22 cellular contexts compared by ENCODE assay signal in genomic region chr21:42809577-42810440, GRCh38.
DNase-seq lines count a peak whose midpoint lies in the region; ATAC-seq and TF ChIP-seq lines count a peak whose summit lies in the region.
"Had no signal": no experiment of that assay in that cellular context is flagged by ENCODE, and none has a peak within 500 bp of the region (broad histone marks: within the 10 kb centered on the region; RNA-seq: fewer than 3 reads in every experiment).

No MANE protein-coding gene starts in this region.

- H3K27me3 Mint-ChIP-seq in brain: peaks cover 5% of the 10 kb centered on the region
- peaks cover 25% of the 10 kb centered on the region for H3K27me3 Mint-ChIP-seq in activated naive CD4-positive, alpha-beta T cell treated with anti-CD3 and anti-CD28 coated beads, Interleukin-2, amount 10 ng/mL, durations not matched to agents 7 days and 5 days

- H3K9me3 ChIP-seq in HEK293 (ENCODE audit: control insufficient read depth, insufficient read depth, low read depth, low read length) (no peaks in the 10 kb centered on the region; the same call in 1 of the 2 replicates), SK-N-SH (no peaks in the 10 kb centered on the region)
- H3K9me3 ChIP-seq: A549 had no signal

- TF ChIP-seq CTCF in HEK293 (tag by site-specific recombination; IDR thresholded peaks at IDR 0.05): no peak
- no peak for TF ChIP-seq CTCF in brain (conservative IDR thresholded peaks at IDR 0.05)
- TF ChIP-seq CTCF in SK-N-SH (IDR thresholded peaks at IDR 0.05): no peak

- CTCF ChIA-PET in HEK293 (lab: Yijun Ruan, JAX): interaction anchor here (0.6 kb wide), 1 partner anchor 217 kb away, joined by 3 read pairs; no protein-coding TSS in a partner anchor
- CTCF ChIA-PET in SK-N-SH (lab: Yijun Ruan, JAX): no interaction called here
- CTCF ChIA-PET in activated naive CD4-positive, alpha-beta T cell treated with anti-CD3 and anti-CD28 coated beads, Interleukin-2, amount 10 ng/mL, durations not matched to agents 7 days and 5 days (lab: Charles Lee): no interaction called here

- H3K4me3 ChIP-seq in HEK293 (ENCODE audit: low read depth, low read length) (no peak overlapping the region), SK-N-SH (ENCODE audit: low read depth in 2 of 2, low read length in 1 of 2) (no peak overlapping the region)
- H3K4me3 ChIP-seq: A549 had no signal

- H3K4me2 ChIP-seq in SK-N-SH: no peak overlapping the region
- H3K4me2 ChIP-seq: A549 had no signal

- H3K9me2 ChIP-seq in SK-N-SH: no peaks in the 10 kb centered on the region

- TF ChIP-seq RAD21 in SK-N-SH (IDR thresholded peaks at IDR 0.05; ENCODE audit: low read length): no peak

- no peaks in the 10 kb centered on the region for H3K79me2 ChIP-seq in SK-N-SH (ENCODE audit: insufficient read depth)

- DNase-seq in left lobe of liver (ENCODE audit: low spot score) (peak; percentile 33), posterior vena cava (ENCODE audit: low spot score) (peak; percentile 29), SK-N-SH (no peak), GM03348 (ENCODE audit: low spot score) (no peak), iPS-NIHi7 (ENCODE audit: extremely low spot score) (no peak)
- no peak for DNase-seq in activated naive CD4-positive, alpha-beta T cell treated with anti-CD3 and anti-CD28 coated beads, Interleukin-2, amount 10 ng/mL, durations not matched to agents 7 days and 5 days
- DNase-seq: GDM1, HFFc6, KBM-7, MM.1S, NCI-H1048, NCI-H1436, NCI-H187 treated with DMSO at 0.1 percent for 48 hours, NCI-H2107, NCI-H446 treated with DMSO at 0.1 percent for 48 hours, NCI-H526 treated with DMSO at 0.1 percent for 48 hours had no signal

- peaks cover 38% of the 10 kb centered on the region for H3K4me1 Mint-ChIP-seq in brain
- no peaks in the 10 kb centered on the region for H3K4me1 Mint-ChIP-seq in activated naive CD4-positive, alpha-beta T cell treated with anti-CD3 and anti-CD28 coated beads, Interleukin-2, amount 10 ng/mL, durations not matched to agents 7 days and 5 days
- H3K4me1 Mint-ChIP-seq: B cell had no signal

- no peak overlapping the region for H2AFZ ChIP-seq in SK-N-SH (ENCODE audit: low read depth)

- no peaks in the 10 kb centered on the region for H3K4me1 ChIP-seq in HEK293 (ENCODE audit: control insufficient read depth, insufficient read depth, low read length)
- H3K4me1 ChIP-seq in SK-N-SH (ENCODE audit: control insufficient read depth in 1 of 2, insufficient read depth in 2 of 2, low read depth in 1 of 2, low read length in 1 of 2): no peaks in the 10 kb centered on the region
- H3K4me1 ChIP-seq: A549 had no signal

- peak overlapping the region in 1 of 5 experiments; percentile 37 for H3K4me3 Mint-ChIP-seq in brain
- no peak overlapping the region for H3K4me3 Mint-ChIP-seq in activated naive CD4-positive, alpha-beta T cell treated with anti-CD3 and anti-CD28 coated beads, Interleukin-2, amount 10 ng/mL, durations not matched to agents 7 days and 5 days
- H3K4me3 Mint-ChIP-seq: B cell, HFFc6 had no signal

- no peaks in the 10 kb centered on the region for H3K36me3 ChIP-seq in HEK293 (ENCODE audit: control insufficient read depth in 2 of 2, insufficient read depth in 1 of 2, low read length in 2 of 2)
- no peaks in the 10 kb centered on the region for H3K36me3 ChIP-seq in SK-N-SH (replicated peaks in 1 of 2; ENCODE audit: control insufficient read depth in 1 of 2, insufficient read depth in 2 of 2, low read length in 1 of 2)

- H3F3A ChIP-seq in SK-N-SH (replicated peaks; ENCODE audit: insufficient read depth): no peaks in the 10 kb centered on the region

- intact Hi-C loops in posterior vena cava (cut with DNase I): loop anchor here in 1 of 2 donors (1.0 kb wide), 1 partner anchor 27 kb away; no protein-coding TSS in a partner anchor

- WGBS in SK-N-SH (ENCODE audit: low lambda C conversion rate): 74% methylated on average over 18 of the region's 18 CpGs

- H3K27me3 ChIP-seq in SK-N-SH (ENCODE audit: insufficient read depth): no peaks in the 10 kb centered on the region; the same call in 1 of the 2 replicates

- H3K27ac ChIP-seq in HEK293 (ENCODE audit: extremely low read depth, low read depth, low read length) (no peak overlapping the region), SK-N-SH (ENCODE audit: low read depth in 2 of 2, low read length in 1 of 2) (no peak overlapping the region)
- H3K27ac ChIP-seq: A549 had no signal

- peak overlapping the region in 3 of 5 experiments; percentile 46 to 91 (median 74) for H3K27ac Mint-ChIP-seq in brain
- H3K27ac Mint-ChIP-seq in activated naive CD4-positive, alpha-beta T cell treated with anti-CD3 and anti-CD28 coated beads, Interleukin-2, amount 10 ng/mL, durations not matched to agents 7 days and 5 days: no peak overlapping the region
- H3K27ac Mint-ChIP-seq: B cell, CD14-positive monocyte, HFFc6 had no signal

- ATAC-seq in left lobe of liver: no peak
- ATAC-seq: Right ventricle myocardium inferior had no signal

- H4K20me1 ChIP-seq in SK-N-SH (ENCODE audit: insufficient read depth): no peaks in the 10 kb centered on the region

- H3K36me3 Mint-ChIP-seq in brain: no peaks in the 10 kb centered on the region
- no peaks in the 10 kb centered on the region for H3K36me3 Mint-ChIP-seq in activated naive CD4-positive, alpha-beta T cell treated with anti-CD3 and anti-CD28 coated beads, Interleukin-2, amount 10 ng/mL, durations not matched to agents 7 days and 5 days
- H3K36me3 Mint-ChIP-seq: CD14-positive monocyte had no signal

- TF ChIP-seq EP300 in SK-N-SH (IDR thresholded peaks at IDR 0.05; ENCODE audit: borderline replicate concordance in 1 of 2, low read depth in 1 of 2, low read length in 1 of 2): no peak

- no peak overlapping the region for H3K9ac ChIP-seq in SK-N-SH

- POLR2A ChIA-PET in HEK293 (lab: Yijun Ruan, JAX): no interaction called here
- POLR2A ChIA-PET in SK-N-SH (lab: Yijun Ruan, JAX): no interaction called here

- peaks cover 0 to 5% (median 3%) of the 10 kb centered on the region in 5 experiments for H3K9me3 Mint-ChIP-seq in brain
- H3K9me3 Mint-ChIP-seq in activated naive CD4-positive, alpha-beta T cell treated with anti-CD3 and anti-CD28 coated beads, Interleukin-2, amount 10 ng/mL, durations not matched to agents 7 days and 5 days: peaks cover 2% of the 10 kb centered on the region

TF ChIP-seq in HEK293, 187 proteins besides CTCF, POLR2A, EP300 and RAD21 (continues in another document):
- TF ChIP-seq ATF2 (tag by site-specific recombination; IDR thresholded peaks at IDR 0.05; ENCODE audit: low read depth): no peak
- TF ChIP-seq ZSCAN4 (tag by site-specific recombination; IDR thresholded peaks at IDR 0.05): peak; percentile 97
- TF ChIP-seq ZNF121 (tag by site-specific recombination; IDR thresholded peaks at IDR 0.05): no peak
- no peak for TF ChIP-seq ZBTB8A (tag by site-specific recombination; IDR thresholded peaks at IDR 0.05)
- TF ChIP-seq ZNF660 (tag by site-specific recombination; IDR thresholded peaks at IDR 0.05): no peak

TF ChIP-seq in SK-N-SH, 30 proteins besides CTCF, POLR2A, EP300 and RAD21 (continues in another document):
- no peak for TF ChIP-seq TCF12 (IDR thresholded peaks at IDR 0.05)
- TF ChIP-seq RCOR1 (IDR thresholded peaks at IDR 0.05; ENCODE audit: low read length): no peak
- no peak for TF ChIP-seq GATA2 (CRISPR knock-in tag; IDR thresholded peaks at IDR 0.05)
- no peak for TF ChIP-seq IRF3 (IDR thresholded peaks at IDR 0.05; ENCODE audit: low read depth, low read length)
- TF ChIP-seq USF1 (IDR thresholded peaks at IDR 0.05; ENCODE audit: borderline replicate concordance, low read depth): no peak
- no peak for TF ChIP-seq MAX (IDR thresholded peaks at IDR 0.05; ENCODE audit: low read depth)
- no peak for TF ChIP-seq SIN3A (IDR thresholded peaks at IDR 0.05; ENCODE audit: borderline replicate concordance, low read depth, low read length)
- TF ChIP-seq CHD2 (IDR thresholded peaks at IDR 0.05; ENCODE audit: low read length, partially characterized antibody): no peak
- TF ChIP-seq NRF1 (IDR thresholded peaks at IDR 0.05; ENCODE audit: low read depth, low read length): no peak
- no peak for TF ChIP-seq MXI1 (IDR thresholded peaks at IDR 0.05; ENCODE audit: low read depth, low read length)
- no peak for TF ChIP-seq PBX3 (IDR thresholded peaks at IDR 0.05)
- no peak for TF ChIP-seq RXRA (IDR thresholded peaks at IDR 0.05; ENCODE audit: borderline replicate concordance, low read depth)
- TF ChIP-seq MEF2A (IDR thresholded peaks at IDR 0.05; ENCODE audit: borderline replicate concordance, low read depth): no peak

Comparison
In these comparisons a context has a peak if more than half of its experiments do, and no peak if none do; other contexts are left out.
1. DNase-seq: peak in left lobe of liver (single experiment) and posterior vena cava (single experiment); none in SK-N-SH (single experiment), activated naive CD4-positive, alpha-beta T cell treated with anti-CD3 and anti-CD28 coated beads, Interleukin-2, amount 10 ng/mL, durations not matched to agents 7 days and 5 days (single experiment), GM03348 (single experiment) and iPS-NIHi7 (single experiment).